ENCODE assay signal across 1 cellular context in genomic region chr2:72145658-72146329, GRCh38.
TF ChIP-seq lines count a peak whose summit lies in the region.

No MANE protein-coding gene starts in this region.

TF ChIP-seq in HepG2, 621 proteins besides CTCF, POLR2A, EP300 and RAD21 (continued from another document):
- TF ChIP-seq, protein P1, sequence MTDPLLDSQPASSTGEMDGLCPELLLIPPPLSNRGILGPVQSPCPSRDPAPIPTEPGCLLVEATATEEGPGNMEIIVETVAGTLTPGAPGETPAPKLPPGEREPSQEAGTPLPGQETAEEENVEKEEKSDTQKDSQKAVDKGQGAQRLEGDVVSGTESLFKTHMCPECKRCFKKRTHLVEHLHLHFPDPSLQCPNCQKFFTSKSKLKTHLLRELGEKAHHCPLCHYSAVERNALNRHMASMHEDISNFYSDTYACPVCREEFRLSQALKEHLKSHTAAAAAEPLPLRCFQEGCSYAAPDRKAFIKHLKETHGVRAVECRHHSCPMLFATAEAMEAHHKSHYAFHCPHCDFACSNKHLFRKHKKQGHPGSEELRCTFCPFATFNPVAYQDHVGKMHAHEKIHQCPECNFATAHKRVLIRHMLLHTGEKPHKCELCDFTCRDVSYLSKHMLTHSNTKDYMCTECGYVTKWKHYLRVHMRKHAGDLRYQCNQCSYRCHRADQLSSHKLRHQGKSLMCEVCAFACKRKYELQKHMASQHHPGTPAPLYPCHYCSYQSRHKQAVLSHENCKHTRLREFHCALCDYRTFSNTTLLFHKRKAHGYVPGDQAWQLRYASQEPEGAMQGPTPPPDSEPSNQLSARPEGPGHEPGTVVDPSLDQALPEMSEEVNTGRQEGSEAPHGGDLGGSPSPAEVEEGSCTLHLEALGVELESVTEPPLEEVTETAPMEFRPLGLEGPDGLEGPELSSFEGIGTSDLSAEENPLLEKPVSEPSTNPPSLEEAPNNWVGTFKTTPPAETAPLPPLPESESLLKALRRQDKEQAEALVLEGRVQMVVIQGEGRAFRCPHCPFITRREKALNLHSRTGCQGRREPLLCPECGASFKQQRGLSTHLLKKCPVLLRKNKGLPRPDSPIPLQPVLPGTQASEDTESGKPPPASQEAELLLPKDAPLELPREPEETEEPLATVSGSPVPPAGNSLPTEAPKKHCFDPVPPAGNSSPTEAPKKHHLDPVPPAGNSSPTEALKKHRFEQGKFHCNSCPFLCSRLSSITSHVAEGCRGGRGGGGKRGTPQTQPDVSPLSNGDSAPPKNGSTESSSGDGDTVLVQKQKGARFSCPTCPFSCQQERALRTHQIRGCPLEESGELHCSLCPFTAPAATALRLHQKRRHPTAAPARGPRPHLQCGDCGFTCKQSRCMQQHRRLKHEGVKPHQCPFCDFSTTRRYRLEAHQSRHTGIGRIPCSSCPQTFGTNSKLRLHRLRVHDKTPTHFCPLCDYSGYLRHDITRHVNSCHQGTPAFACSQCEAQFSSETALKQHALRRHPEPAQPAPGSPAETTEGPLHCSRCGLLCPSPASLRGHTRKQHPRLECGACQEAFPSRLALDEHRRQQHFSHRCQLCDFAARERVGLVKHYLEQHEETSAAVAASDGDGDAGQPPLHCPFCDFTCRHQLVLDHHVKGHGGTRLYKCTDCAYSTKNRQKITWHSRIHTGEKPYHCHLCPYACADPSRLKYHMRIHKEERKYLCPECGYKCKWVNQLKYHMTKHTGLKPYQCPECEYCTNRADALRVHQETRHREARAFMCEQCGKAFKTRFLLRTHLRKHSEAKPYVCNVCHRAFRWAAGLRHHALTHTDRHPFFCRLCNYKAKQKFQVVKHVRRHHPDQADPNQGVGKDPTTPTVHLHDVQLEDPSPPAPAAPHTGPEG (CRISPR knock-in tag; IDR thresholded peaks at IDR 0.05): no peak
- TF ChIP-seq NFATC3 (CRISPR knock-in tag; IDR thresholded peaks at IDR 0.05) (no peak), ZNF326 (CRISPR knock-in tag; IDR thresholded peaks at IDR 0.05; ENCODE audit: borderline replicate concordance) (no peak), ZNF205 (CRISPR knock-in tag; IDR thresholded peaks at IDR 0.05) (no peak), ZNF143 (CRISPR knock-in tag; IDR thresholded peaks at IDR 0.05) (no peak)
- TF ChIP-seq, protein P2, sequence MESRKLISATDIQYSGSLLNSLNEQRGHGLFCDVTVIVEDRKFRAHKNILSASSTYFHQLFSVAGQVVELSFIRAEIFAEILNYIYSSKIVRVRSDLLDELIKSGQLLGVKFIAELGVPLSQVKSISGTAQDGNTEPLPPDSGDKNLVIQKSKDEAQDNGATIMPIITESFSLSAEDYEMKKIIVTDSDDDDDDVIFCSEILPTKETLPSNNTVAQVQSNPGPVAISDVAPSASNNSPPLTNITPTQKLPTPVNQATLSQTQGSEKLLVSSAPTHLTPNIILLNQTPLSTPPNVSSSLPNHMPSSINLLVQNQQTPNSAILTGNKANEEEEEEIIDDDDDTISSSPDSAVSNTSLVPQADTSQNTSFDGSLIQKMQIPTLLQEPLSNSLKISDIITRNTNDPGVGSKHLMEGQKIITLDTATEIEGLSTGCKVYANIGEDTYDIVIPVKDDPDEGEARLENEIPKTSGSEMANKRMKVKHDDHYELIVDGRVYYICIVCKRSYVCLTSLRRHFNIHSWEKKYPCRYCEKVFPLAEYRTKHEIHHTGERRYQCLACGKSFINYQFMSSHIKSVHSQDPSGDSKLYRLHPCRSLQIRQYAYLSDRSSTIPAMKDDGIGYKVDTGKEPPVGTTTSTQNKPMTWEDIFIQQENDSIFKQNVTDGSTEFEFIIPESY (CRISPR knock-in tag; IDR thresholded peaks at IDR 0.05): no peak
